Comparison of ENCODE assay signal across 8 cellular contexts in genomic region chr3:160398820-160399346, GRCh38. TPM values are rescaled to one million over a fixed set of nuclear protein-coding genes. Genes with fewer than 3 reads are reported as not detected.
DNase-seq lines count a peak whose midpoint lies in the region; ATAC-seq, FAIRE-seq and TF ChIP-seq lines count a peak whose summit lies in the region.

TSS of gene IFT80 (minus strand) at chr3:160399225. CDS start at chr3:160384600, 14,625 bp downstream.

- H3K9ac ChIP-seq in adipocyte (ENCODE audit: low read length): peak within 1 kb of the TSS; percentile 92

- H3K9me3 ChIP-seq in adipocyte (ENCODE audit: control insufficient read depth, low read length) (no peaks in the 10 kb centered on the region), pancreas (no peaks in the 10 kb centered on the region), tibial artery (no peaks in the 10 kb centered on the region)

- DNase-seq in GM10266 (ENCODE audit: extremely low spot score) (peak; percentile 95), NCI-H1436 (lab: John Stamatoyannopoulos, UW) (peak; percentile 99), T follicular helper cell (ENCODE audit: low read depth) (peak; percentile 96), adipocyte (ENCODE audit: low read depth) (peak; percentile 98), Right ventricle myocardium superior (peak; percentile 97), pancreas (peak; percentile 95 to 97 (median 96)), tibial artery (peak; percentile 95 to 98)

- H3K27ac ChIP-seq in pancreas (peak within 1 kb of the TSS; percentile 64 to 92 (median 82)), tibial artery (peak within 1 kb of the TSS; percentile 87 to 88)

- intact Hi-C loops in Right ventricle myocardium superior (cut with DNase I) (no loop called here), pancreas (cut with DNase I) (no loop called here), tibial artery (cut with DNase I; ENCODE audit: low total_unique reads) (no loop called here)

- 0 to 1% methylated on average over 25 to 26 of the region's 26 CpGs for WGBS in pancreas, 2 donors

- no peaks in the 10 kb centered on the region for H3K27me3 ChIP-seq in adipocyte (replicated peaks; ENCODE audit: control insufficient read depth, insufficient read depth, low read length)
- H3K27me3 ChIP-seq in pancreas: no peaks in the 10 kb centered on the region
- no peaks in the 10 kb centered on the region for H3K27me3 ChIP-seq in tibial artery

- FAIRE-seq in pancreas (lab: Jason Lieb, UNC): peak; percentile 92

- H3K36me3 ChIP-seq in adipocyte (ENCODE audit: control insufficient read depth, insufficient read depth, low read length, severe bottlenecking) (no peaks in the 10 kb centered on the region), pancreas (no peaks in the 10 kb centered on the region), tibial artery (no peaks in the 10 kb centered on the region)

- ATAC-seq in HG02798 (IDR thresholded peaks at IDR 0.05; ENCODE audit: poor library complexity, unreplicated experiment) (peak; percentile 93), Right ventricle myocardium superior (ENCODE audit: poor library complexity) (peak; percentile 99), pancreas (peak; percentile 94 to 98 (median 96))

- H3K4me3 ChIP-seq in adipocyte (ENCODE audit: low read length) (peak within 1 kb of the TSS; percentile 98), pancreas (peak within 1 kb of the TSS; percentile 40 to 72 (median 58)), tibial artery (peak within 1 kb of the TSS; percentile 63 to 81)

- TF ChIP-seq CTCF in GM10266 (IDR thresholded peaks at IDR 0.05; ENCODE audit: control insufficient read depth, insufficient read depth, low read depth, missing control alignments): no peak
- no peak for TF ChIP-seq CTCF in pancreas (IDR thresholded peaks at IDR 0.05)
- peak in 1 of 2 experiments; percentile 11 for TF ChIP-seq CTCF in tibial artery (IDR thresholded peaks at IDR 0.05)

- H3K4me1 ChIP-seq in adipocyte (ENCODE audit: control insufficient read depth, insufficient read depth, low read length): peaks cover 37% of the 10 kb centered on the region
- H3K4me1 ChIP-seq in pancreas: peaks cover 0 to 18% (median 13%) of the 10 kb centered on the region in 3 donors
- H3K4me1 ChIP-seq in tibial artery: peaks cover 0 to 17% (median 14%) of the 10 kb centered on the region in 4 donors

RNA-seq across cellular contexts. Expression of gene IFT80, which starts in this region (rescaled TPM):
- total RNA-seq in Right ventricle myocardium superior: 8.3 TPM
- 10 to 100 TPM in 2 of 6 donors, 1 to 10 TPM in 4; 5.2 to 14.8 (median 8.6) TPM for total RNA-seq in pancreas
- 10 to 100 TPM; 12.0 to 27.7 TPM for polyA plus RNA-seq in pancreas

Comparison
In these comparisons a context has a peak if more than half of its experiments do, and no peak if none do; other contexts are left out.
1. Peak in every context shown above with its lines: DNase-seq, ATAC-seq, H3K4me3 ChIP-seq and H3K27ac ChIP-seq.